In the genomic region with DNA sequence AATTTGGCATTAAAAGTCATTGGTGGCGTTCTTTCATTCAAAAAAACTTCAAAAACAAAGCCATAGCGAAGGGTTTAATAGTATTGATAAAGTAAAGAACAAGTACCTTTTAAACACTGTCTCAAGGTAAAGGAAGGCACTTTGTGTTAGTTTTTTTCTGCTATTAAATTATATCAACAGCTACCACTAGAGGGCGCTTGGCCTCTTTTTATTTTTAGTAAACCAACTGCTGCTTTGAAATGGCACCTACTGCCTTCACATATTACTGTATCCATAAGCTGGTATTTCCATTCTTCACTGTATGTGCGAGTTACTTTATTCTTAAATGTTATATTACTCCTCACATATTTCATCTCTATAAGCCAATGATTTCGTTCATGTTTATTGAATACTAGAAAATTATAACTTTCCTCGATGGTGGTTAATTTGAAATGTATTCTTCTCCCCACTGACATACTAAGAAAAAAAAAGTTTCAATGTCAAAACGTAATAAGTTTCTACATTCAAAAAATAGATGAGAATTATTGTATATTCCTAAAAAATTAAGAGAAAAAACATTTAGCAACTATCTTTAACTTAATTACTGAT, we compare ENCODE assay signal across 8 cellular contexts.
DNase-seq lines count a peak whose midpoint lies in the region; ATAC-seq and TF ChIP-seq lines count a peak whose summit lies in the region.

No MANE protein-coding gene starts in this region.

- no peaks in the 10 kb centered on the region for H3K4me1 Mint-ChIP-seq in Calu3 (ENCODE audit: low read depth, unreplicated experiment)

- H3F3A ChIP-seq in PC-9 (ENCODE audit: insufficient read depth, low read depth), result peaks cover 7% of the 10 kb centered on the region; the same call in 1 of the 2 replicates

- H3K27ac ChIP-seq in PC-9, result no peak overlapping the region
- H3K27ac ChIP-seq in gastrocnemius medialis, result no peak overlapping the region

- H3K9me3 ChIP-seq in PC-9 (ENCODE audit: insufficient read depth, low read depth), result no peaks in the 10 kb centered on the region
- H3K9me3 ChIP-seq in gastrocnemius medialis, result no peaks in the 10 kb centered on the region

- intact Hi-C loops in Calu3 (cut with micrococcal nuclease; ENCODE audit: unreplicated experiment) (loop anchor here (1.0 to 5.0 kb wide), 3 partner anchors 128 to 199 kb away; no protein-coding TSS in a partner anchor), PC-9 (cut with micrococcal nuclease; ENCODE audit: unreplicated experiment) (loop anchor here (1.0 to 10.0 kb wide), 5 partner anchors 127 to 935 kb away; no protein-coding TSS in a partner anchor), left cardiac atrium (cut with DNase I) (loop anchor here (2.0 to 10.0 kb wide), 3 partner anchors 125 to 198 kb away; partner anchors contain the start of gene CXADR (in 1 of the 2)), gastrocnemius medialis (cut with DNase I; ENCODE audit: low total_unique reads) (loop anchor here (2.0 to 10.0 kb wide), 2 partner anchors 168 to 198 kb away; no protein-coding TSS in a partner anchor)

- peak in 1 of 2 donors; percentile 49 for ATAC-seq in left cardiac atrium
- ATAC-seq in gastrocnemius medialis, result peak in 1 of 2 donors; percentile 33
- no peak for ATAC-seq in GM18870 (IDR thresholded peaks at IDR 0.05; ENCODE audit: unreplicated experiment)

- in situ Hi-C loops in gastrocnemius medialis (cut with MboI; ENCODE audit: low sequenced_read_pairs in 4 of 4), result loop anchor here in 3 of 4 donors (10.0 to 25.0 kb wide), 2 partner anchors 175 to 198 kb away; no protein-coding TSS in a partner anchor

- H3K79me2 ChIP-seq in PC-9 (ENCODE audit: low read depth), result no peaks in the 10 kb centered on the region

- H3K4me2 ChIP-seq in PC-9, result peak overlapping the region; percentile 51; the same call in 1 of the 2 replicates

- CTCF ChIA-PET in Calu3 (lab: Charles Lee), result interaction anchor here (0.6 to 3.4 kb wide), 10 partner anchors 74 to 199 kb away, joined by 3 to 25 read pairs (median 4); no protein-coding TSS in a partner anchor
- CTCF ChIA-PET in PC-9 (lab: Charles Lee), result interaction anchor here (0.6 to 2.2 kb wide), 7 partner anchors 56 to 408 kb away, joined by 3 to 16 read pairs (median 7); no protein-coding TSS in a partner anchor

- no peaks in the 10 kb centered on the region for H3K9me2 ChIP-seq in PC-9 (ENCODE audit: insufficient read depth)

- H3K27me3 ChIP-seq in PC-9 (ENCODE audit: insufficient read depth, low read depth) (no peaks in the 10 kb centered on the region), gastrocnemius medialis (no peaks in the 10 kb centered on the region)

- H4K20me1 ChIP-seq in PC-9 (ENCODE audit: insufficient read depth), result no peaks in the 10 kb centered on the region

- POLR2A ChIA-PET in PC-9 (lab: Charles Lee; ENCODE audit: unreplicated experiment), result no interaction called here

- BruUV-seq in Calu3 (replicated peaks; lab: Mats Ljungman, UMichigan) (no TSS peak), PC-9 (replicated peaks; lab: Mats Ljungman, UMichigan) (no TSS peak)

- H3K4me1 ChIP-seq in PC-9 (replicated peaks; ENCODE audit: insufficient read depth) (peaks cover 16% of the 10 kb centered on the region), gastrocnemius medialis (no peaks in the 10 kb centered on the region)

- H3K27ac Mint-ChIP-seq in Calu3 (ENCODE audit: unreplicated experiment), result no peak overlapping the region

- H3K4me3 Mint-ChIP-seq in Calu3 (ENCODE audit: low read depth, unreplicated experiment), result no peak overlapping the region

- TF ChIP-seq CTCF in Calu3 (IDR thresholded peaks at IDR 0.05; ENCODE audit: unreplicated experiment) (peak; percentile 33), GM20000 (IDR thresholded peaks at IDR 0.05; ENCODE audit: extremely low read depth, missing control alignments) (peak; percentile 18), LNCaP clone FGC (IDR thresholded peaks at IDR 0.05; ENCODE audit: control insufficient read depth, extremely low read depth, insufficient read depth) (peak; percentile 58), PC-9 (conservative IDR thresholded peaks at IDR 0.05) (peak; percentile 87), gastrocnemius medialis (IDR thresholded peaks at IDR 0.05 in 4 of 5, conservative IDR thresholded peaks at IDR 0.05 in 1 of 5) (peak; percentile 47 to 74 (median 57))

- no peaks in the 10 kb centered on the region for H3K27me3 Mint-ChIP-seq in Calu3 (ENCODE audit: unreplicated experiment)

- no peaks in the 10 kb centered on the region for H3K9me3 Mint-ChIP-seq in Calu3 (ENCODE audit: low read depth, unreplicated experiment)

- H3K36me3 ChIP-seq in PC-9 (ENCODE audit: low read depth), result no peaks in the 10 kb centered on the region
- no peaks in the 10 kb centered on the region for H3K36me3 ChIP-seq in gastrocnemius medialis

- peaks cover 4% of the 10 kb centered on the region for H3K36me3 Mint-ChIP-seq in Calu3 (ENCODE audit: insufficient read depth, unreplicated experiment)

- H2AFZ ChIP-seq in PC-9, result no peak overlapping the region

- DNase-seq in Calu3 (peak; percentile 47), GM20000 (ENCODE audit: low spot score) (peak; percentile 60), LNCaP clone FGC (ENCODE audit: low read depth) (peak; percentile 41), PC-9 (peak; percentile 17 to 47), left cardiac atrium (peak; percentile 28), gastrocnemius medialis (no peak)
- peak; percentile 22 for DNase-seq in activated naive CD4-positive, alpha-beta T cell treated with anti-CD3 and anti-CD28 coated beads, Interleukin-2, amount 50 U/mL, for 16 hours

- H3K4me3 ChIP-seq in LNCaP clone FGC (ENCODE audit: low read depth, low read length), result no peak overlapping the region
- H3K4me3 ChIP-seq in PC-9, result no peak overlapping the region
- H3K4me3 ChIP-seq in gastrocnemius medialis, result no peak overlapping the region

- TF ChIP-seq POLR2A in gastrocnemius medialis (IDR thresholded peaks at IDR 0.05), result no peak

Comparison
In these comparisons a context has a peak if more than half of its experiments do, and no peak if none do; other contexts are left out.
1. DNase-seq: peak in Calu3 (single experiment), GM20000 (single experiment), LNCaP clone FGC (single experiment), PC-9 (2 of 2), activated naive CD4-positive, alpha-beta T cell treated with anti-CD3 and anti-CD28 coated beads, Interleukin-2, amount 50 U/mL, for 16 hours (single experiment) and left cardiac atrium (single experiment); none in gastrocnemius medialis (0 of 2).
2. CTCF ChIP-seq: peak in every context shown above with its lines; median percentile 87 in PC-9; 58 in LNCaP clone FGC; 57 in gastrocnemius medialis; 33 in Calu3; 18 in GM20000.